Comparison of ENCODE assay signal across 22 cellular contexts in genomic region chr3:13627681-13628080, GRCh38.
"Had no signal": no experiment of that assay in that cellular context is flagged by ENCODE, and none has a peak within 500 bp of the region (broad histone marks: within the 10 kb centered on the region; RNA-seq: fewer than 3 reads in every experiment).

No MANE protein-coding gene starts in this region.

- H3K9ac ChIP-seq: parathyroid adenoma had no signal

- H3K27me3 Mint-ChIP-seq: naive thymus-derived CD8-positive, alpha-beta T cell; stimulated activated naive CD8-positive, alpha-beta T cell treated with anti-CD3 and anti-CD28 coated beads, Interleukin-15, amount 100 ng/mL, for 72 hours had no signal

- H3K27me3 ChIP-seq: neutrophil, right lobe of liver, thyroid gland, vagina had no signal

- H3K4me1 ChIP-seq: parathyroid adenoma, right lobe of liver, thyroid gland had no signal

- ATAC-seq: left lobe of liver; naive thymus-derived CD8-positive, alpha-beta T cell; right lobe of liver; stimulated activated naive CD8-positive, alpha-beta T cell treated with anti-CD3 and anti-CD28 coated beads, Interleukin-15, amount 100 ng/mL, for 72 hours had no signal

- H3K9me3 Mint-ChIP-seq: naive thymus-derived CD8-positive, alpha-beta T cell; nephron progenitor cell; stimulated activated naive CD8-positive, alpha-beta T cell treated with anti-CD3 and anti-CD28 coated beads, Interleukin-15, amount 100 ng/mL, for 72 hours had no signal

- FAIRE-seq: frontal cortex had no signal

- H3K4me2 ChIP-seq: smooth muscle cell had no signal

- H3K36me3 ChIP-seq: neutrophil, right lobe of liver, thyroid gland had no signal

- H3K9me3 ChIP-seq: neutrophil, right lobe of liver, thyroid gland, vagina had no signal

- H3K4me3 ChIP-seq: coronary artery, right lobe of liver, smooth muscle cell, thyroid gland, vagina had no signal

- DNase-seq: dermis blood vessel endothelial cell; mammary epithelial cell; mesendoderm; midbrain; naive thymus-derived CD8-positive, alpha-beta T cell; nephron progenitor cell; stimulated activated CD4-positive, alpha-beta T cell treated with anti-CD3 and anti-CD28 coated beads, Interleukin-12 subunit alpha, Interleukin-12 subunit beta, amount 100 ng/mL, for 4 hours; stimulated activated CD4-positive, alpha-beta T cell treated with anti-CD3 and anti-CD28 coated beads, Interleukin-1b, Interleukin-23, amount 100 ng/mL, for 48 hours; stimulated activated CD4-positive, alpha-beta T cell treated with anti-CD3 and anti-CD28 coated beads, Interleukin-4, amount 100 ng/mL, for 1 hour; stimulated activated CD8-positive, alpha-beta memory T cell treated with anti-CD3 and anti-CD28 coated beads, Interleukin-4, amount 100 ng/mL, for 48 hours; stimulated activated naive CD8-positive, alpha-beta T cell treated with anti-CD3 and anti-CD28 coated beads, Interleukin-15, amount 100 ng/mL, for 72 hours; thyroid gland; trophoblast cell had no signal

- H3K4me1 Mint-ChIP-seq: stimulated activated naive CD8-positive, alpha-beta T cell treated with anti-CD3 and anti-CD28 coated beads, Interleukin-15, amount 100 ng/mL, for 72 hours had no signal

- H3K27ac Mint-ChIP-seq: progenitor cell of endocrine pancreas had no signal

- H3K79me2 ChIP-seq: parathyroid adenoma had no signal

- H2AFZ ChIP-seq: parathyroid adenoma had no signal

- H3K4me3 Mint-ChIP-seq: naive thymus-derived CD8-positive, alpha-beta T cell; nephron progenitor cell; stimulated activated naive CD8-positive, alpha-beta T cell treated with anti-CD3 and anti-CD28 coated beads, Interleukin-15, amount 100 ng/mL, for 72 hours had no signal

- H3K27ac ChIP-seq: coronary artery, neutrophil, parathyroid adenoma, right lobe of liver, thyroid gland, vagina had no signal
